25 cellular contexts compared by ENCODE assay signal in the genomic region with DNA sequence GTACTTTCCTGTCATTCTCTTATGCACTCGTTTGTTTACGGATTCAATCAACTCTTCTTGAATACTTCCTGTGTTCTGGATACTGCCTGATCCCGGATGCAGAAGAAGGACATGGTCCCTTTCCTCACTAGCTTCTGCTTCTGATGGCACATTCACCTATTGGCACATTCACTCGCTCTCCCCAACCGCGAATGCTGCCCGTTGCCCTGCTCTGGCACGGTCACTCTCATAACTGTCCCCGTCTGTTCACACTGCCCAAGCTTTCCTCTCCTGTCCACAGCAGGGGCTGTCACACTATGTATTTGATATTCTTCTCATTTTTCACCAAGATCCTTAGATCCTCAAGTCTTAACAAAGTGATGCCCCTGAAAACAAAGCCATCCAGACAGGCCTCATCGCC.
DNase-seq lines count a peak whose midpoint lies in the region; ATAC-seq, FAIRE-seq and TF ChIP-seq lines count a peak whose summit lies in the region.
"Had no signal": no experiment of that assay in that cellular context is flagged by ENCODE, and none has a peak within 500 bp of the region (broad histone marks: within the 10 kb centered on the region; RNA-seq: fewer than 3 reads in every experiment).

No MANE protein-coding gene starts in this region.

- FAIRE-seq in K562 (lab: Jason Lieb, UNC), result no peak
- FAIRE-seq: A204.1, G401.6, GM12892, H1 had no signal

- POLR2A ChIA-PET in CD8-positive, alpha-beta memory T cell (lab: Charles Lee), result no interaction called here
- POLR2A ChIA-PET in K562 (lab: Yijun Ruan, JAX), result interaction anchor here (1.3 kb wide), 1 partner anchor 35 kb away, joined by 5 read pairs; no protein-coding TSS in a partner anchor
- POLR2A ChIA-PET in HEK293T (lab: Yijun Ruan, JAX), result no interaction called here

- H3K9me1 ChIP-seq in K562 (ENCODE audit: control insufficient read depth, insufficient read depth, low read length), result no peaks in the 10 kb centered on the region

- no peaks in the 10 kb centered on the region for H3K9me3 ChIP-seq in CD8-positive, alpha-beta memory T cell (ENCODE audit: low read length)
- H3K9me3 ChIP-seq in K562 (replicated peaks; ENCODE audit: control insufficient read depth, insufficient read depth, low read depth, low read length) (peaks cover 10% of the 10 kb centered on the region), colonic mucosa (no peaks in the 10 kb centered on the region), testis (no peaks in the 10 kb centered on the region)
- H3K9me3 ChIP-seq: BE2C had no signal

- H3K79me2 ChIP-seq in K562 (ENCODE audit: control insufficient read depth, insufficient read depth, low read length), result peaks cover 23% of the 10 kb centered on the region

- 75% methylated on average over 10 of the region's 10 CpGs for WGBS in K562 (ENCODE audit: insufficient coverage, low coverage, missing lambda C conversion rate)
- 89 to 93% methylated on average over 10 of the region's 10 CpGs for WGBS in testis, 2 donors

- peaks cover 0 to 4% (median 0%) of the 10 kb centered on the region in 5 donors for H3K9me3 Mint-ChIP-seq in CD8-positive, alpha-beta memory T cell
- peaks cover 8% of the 10 kb centered on the region for H3K9me3 Mint-ChIP-seq in activated naive CD4-positive, alpha-beta T cell treated with anti-CD3 and anti-CD28 coated beads, Interleukin-2, amount 10 ng/mL, durations not matched to agents 7 days and 5 days
- H3K9me3 Mint-ChIP-seq: CD4-positive, alpha-beta T cell had no signal

- peak overlapping the region; percentile 87 for H3K4me2 ChIP-seq in K562 (ENCODE audit: insufficient read depth, low read length)
- H3K4me2 ChIP-seq: BLaER1 treated with 17β-estradiol and CSF1 and Interleukin-3, amounts not matched to agents 10 nM and 100 nM had no signal

- no peak for TF ChIP-seq EP300 in K562 (IDR thresholded peaks at IDR 0.05; ENCODE audit: low read length)

- no peaks in the 10 kb centered on the region for H3K27me3 ChIP-seq in CD8-positive, alpha-beta memory T cell (ENCODE audit: insufficient read depth, low read length, poor library complexity, severe bottlenecking)
- no peaks in the 10 kb centered on the region for H3K27me3 ChIP-seq in K562 (ENCODE audit: control insufficient read depth in 2 of 2, insufficient read depth in 2 of 2, low read length in 2 of 2)
- no peaks in the 10 kb centered on the region for H3K27me3 ChIP-seq in colonic mucosa
- H3K27me3 ChIP-seq in testis, result no peaks in the 10 kb centered on the region
- H3K27me3 ChIP-seq: BE2C; BLaER1 treated with 17β-estradiol and CSF1 and Interleukin-3, amounts not matched to agents 10 nM and 100 nM had no signal

- H3K36me3 ChIP-seq in CD8-positive, alpha-beta memory T cell (ENCODE audit: insufficient read depth, low read length), result no peaks in the 10 kb centered on the region
- H3K36me3 ChIP-seq in K562 (ENCODE audit: control insufficient read depth, insufficient read depth, low read length) (peaks cover 9% of the 10 kb centered on the region; the same call in 2 of the 3 replicates), colonic mucosa (no peaks in the 10 kb centered on the region), testis (ENCODE audit: low read depth, missing control alignments) (no peaks in the 10 kb centered on the region)
- H3K36me3 ChIP-seq: BLaER1 treated with 17β-estradiol and CSF1 and Interleukin-3, amounts not matched to agents 10 nM and 100 nM had no signal

- no peaks in the 10 kb centered on the region for H3K4me1 ChIP-seq in CD8-positive, alpha-beta memory T cell (ENCODE audit: insufficient read depth, low read length)
- H3K4me1 ChIP-seq in K562 (replicated peaks in 1 of 2; ENCODE audit: control insufficient read depth in 2 of 2, insufficient read depth in 2 of 2, low read length in 2 of 2), result peaks cover 35 to 61% of the 10 kb centered on the region in 2 experiments
- no peaks in the 10 kb centered on the region for H3K4me1 ChIP-seq in colonic mucosa
- H3K4me1 ChIP-seq in testis, result peaks cover 6% of the 10 kb centered on the region
- H3K4me1 ChIP-seq: BLaER1 treated with 17β-estradiol and CSF1 and Interleukin-3, amounts not matched to agents 10 nM and 100 nM had no signal

- H4K20me1 ChIP-seq in K562 (replicated peaks; ENCODE audit: control insufficient read depth, insufficient read depth, low read length), result no peaks in the 10 kb centered on the region
- H4K20me1 ChIP-seq: BLaER1 treated with 17β-estradiol and CSF1 and Interleukin-3, amounts not matched to agents 10 nM and 100 nM had no signal

- no TSS peak for BruUV-seq in K562 (replicated peaks; lab: Mats Ljungman, UMichigan)

- H3K27ac Mint-ChIP-seq in CD8-positive, alpha-beta memory T cell, result no peak overlapping the region
- H3K27ac Mint-ChIP-seq in activated naive CD4-positive, alpha-beta T cell treated with anti-CD3 and anti-CD28 coated beads, Interleukin-2, amount 10 ng/mL, durations not matched to agents 7 days and 5 days, result no peak overlapping the region
- H3K27ac Mint-ChIP-seq: CD4-positive, alpha-beta T cell had no signal

- no peaks in the 10 kb centered on the region for H3K36me3 Mint-ChIP-seq in CD8-positive, alpha-beta memory T cell
- no peaks in the 10 kb centered on the region for H3K36me3 Mint-ChIP-seq in activated naive CD4-positive, alpha-beta T cell treated with anti-CD3 and anti-CD28 coated beads, Interleukin-2, amount 10 ng/mL, durations not matched to agents 7 days and 5 days
- H3K36me3 Mint-ChIP-seq: CD14-positive monocyte had no signal

- no peak for TF ChIP-seq CTCF in K562 (IDR thresholded peaks at IDR 0.05 in 2 of 3, conservative IDR thresholded peaks at IDR 0.05 in 1 of 3; ENCODE audit: insufficient read depth in 2 of 3, low read depth in 1 of 3, low read length in 3 of 3)
- no peak for TF ChIP-seq CTCF in colonic mucosa (IDR thresholded peaks at IDR 0.05)
- no peak for TF ChIP-seq CTCF in testis (IDR thresholded peaks at IDR 0.05)

- no peak for DNase-seq in CD8-positive, alpha-beta memory T cell
- DNase-seq in K562 (ENCODE audit: extremely low read depth in 1 of 4, low spot score in 3 of 4) (no peak), colonic mucosa (no peak), testis (no peak), HEK293T (ENCODE audit: extremely low spot score) (no peak), AG08396 (ENCODE audit: low spot score) (no peak)
- no peak for DNase-seq in activated naive CD4-positive, alpha-beta T cell treated with anti-CD3 and anti-CD28 coated beads, Interleukin-2, amount 10 ng/mL, durations not matched to agents 7 days and 5 days
- DNase-seq: AML-193; BE2C; Calu3; CD4-positive, alpha-beta T cell; COR-L47; DMS53; DMS79 treated with DMSO at 0.1 percent for 48 hours; GM23248; H7; HCEC 1CT had no signal

- H3K4me3 ChIP-seq in CD8-positive, alpha-beta memory T cell (ENCODE audit: low read length), result no peak overlapping the region
- peak overlapping the region; percentile 12; the same call in 1 of the 2 replicates for H3K4me3 ChIP-seq in K562
- H3K4me3 ChIP-seq in colonic mucosa, result no peak overlapping the region
- H3K4me3 ChIP-seq in testis, result no peak overlapping the region
- H3K4me3 ChIP-seq: BLaER1 treated with 17β-estradiol and CSF1 and Interleukin-3, amounts not matched to agents 10 nM and 100 nM; GM23248 had no signal

- TF ChIP-seq RAD21 in K562 (CRISPR knock-in tag; conservative IDR thresholded peaks at IDR 0.05 in 1 of 2, IDR thresholded peaks at IDR 0.05 in 1 of 2), result no peak

- peak overlapping the region; percentile 71 for H2AFZ ChIP-seq in K562 (ENCODE audit: low read depth, low read length)
- H2AFZ ChIP-seq: GM23248 had no signal

- H3K9ac ChIP-seq in K562 (ENCODE audit: insufficient read depth in 1 of 2, low read depth in 2 of 2, low read length in 2 of 2), result peak overlapping the region; percentile 56 to 68
- H3K9ac ChIP-seq in colonic mucosa (ENCODE audit: low read depth in 2 of 2, low read length in 2 of 2), result no peak overlapping the region
- H3K9ac ChIP-seq: BLaER1 treated with 17β-estradiol and CSF1 and Interleukin-3, amounts not matched to agents 10 nM and 100 nM; GM23248 had no signal

- CTCF ChIA-PET in CD8-positive, alpha-beta memory T cell (lab: Charles Lee), result no interaction called here
- CTCF ChIA-PET in K562 (lab: Yijun Ruan, JAX; ENCODE audit: low intra/inter-chr PET ratio), result no interaction called here
- CTCF ChIA-PET in activated naive CD4-positive, alpha-beta T cell treated with anti-CD3 and anti-CD28 coated beads, Interleukin-2, amount 10 ng/mL, durations not matched to agents 7 days and 5 days (lab: Charles Lee), result no interaction called here
- CTCF ChIA-PET in HEK293T (lab: Yijun Ruan, JAX), result no interaction called here

- intact Hi-C loops in K562 (cut with micrococcal nuclease) (no loop called here), colonic mucosa (cut with DNase I) (no loop called here), testis (cut with DNase I; ENCODE audit: low total_unique reads) (no loop called here)

- in situ Hi-C loops in K562 (cut with MboI), result no loop called here

- TF ChIP-seq POLR2A in K562 (conservative IDR thresholded peaks at IDR 0.05), result no peak
- no peak for TF ChIP-seq POLR2A in testis (IDR thresholded peaks at IDR 0.05)

- peak overlapping the region; percentile 73 for H3K27ac ChIP-seq in CD8-positive, alpha-beta memory T cell (ENCODE audit: low read depth, low read length)
- peak overlapping the region; percentile 87 for H3K27ac ChIP-seq in K562 (ENCODE audit: extremely low read depth, low read depth, low read length)
- H3K27ac ChIP-seq in colonic mucosa, result peak overlapping the region; percentile 27
- H3K27ac ChIP-seq in testis, result peak overlapping the region; percentile 45 to 70
- H3K27ac ChIP-seq: 22Rv1; BLaER1 treated with 17β-estradiol and CSF1 and Interleukin-3, amounts not matched to agents 10 nM and 100 nM; GM23248 had no signal

- H3K4me1 Mint-ChIP-seq in CD8-positive, alpha-beta memory T cell, result no peaks in the 10 kb centered on the region
- no peaks in the 10 kb centered on the region for H3K4me1 Mint-ChIP-seq in activated naive CD4-positive, alpha-beta T cell treated with anti-CD3 and anti-CD28 coated beads, Interleukin-2, amount 10 ng/mL, durations not matched to agents 7 days and 5 days
- H3K4me1 Mint-ChIP-seq: CD14-positive monocyte had no signal

- no peak overlapping the region for H3K4me3 Mint-ChIP-seq in CD8-positive, alpha-beta memory T cell
- H3K4me3 Mint-ChIP-seq in activated naive CD4-positive, alpha-beta T cell treated with anti-CD3 and anti-CD28 coated beads, Interleukin-2, amount 10 ng/mL, durations not matched to agents 7 days and 5 days, result no peak overlapping the region
- H3K4me3 Mint-ChIP-seq: CD14-positive monocyte; CD4-positive, alpha-beta T cell had no signal

- ATAC-seq in K562, result peak; percentile 1; the same call in 2 of the 3 replicates
- no peak for ATAC-seq in GM21367 (IDR thresholded peaks at IDR 0.05; ENCODE audit: unreplicated experiment)

- H3K27me3 Mint-ChIP-seq in CD8-positive, alpha-beta memory T cell, result no peaks in the 10 kb centered on the region
- no peaks in the 10 kb centered on the region for H3K27me3 Mint-ChIP-seq in activated naive CD4-positive, alpha-beta T cell treated with anti-CD3 and anti-CD28 coated beads, Interleukin-2, amount 10 ng/mL, durations not matched to agents 7 days and 5 days
- H3K27me3 Mint-ChIP-seq: CD4-positive, alpha-beta T cell had no signal

TF ChIP-seq in K562, 482 proteins besides CTCF, POLR2A, EP300 and RAD21 (continues in another document):
- TF ChIP-seq GTF2E2 (tag; IDR thresholded peaks at IDR 0.05), result 0 out of 2 replicates have a peak, but pooled peaks have one; percentile 3

TF ChIP-seq in HEK293T, 16 proteins besides CTCF, POLR2A, EP300 and RAD21 (continues in another document):
- no peak for TF ChIP-seq ZNF384 (IDR thresholded peaks at IDR 0.05)
- TF ChIP-seq SP1 (IDR thresholded peaks at IDR 0.05), result no peak

Comparison
In these comparisons a context has a peak if more than half of its experiments do, and no peak if none do; other contexts are left out.
1. H3K27ac ChIP-seq: peak in every context shown above with its lines; median percentile 87 in K562; 73 in CD8-positive, alpha-beta memory T cell; 58 in testis; 27 in colonic mucosa.
2. H3K9ac ChIP-seq: peak in K562 (2 of 2); none in colonic mucosa (0 of 2).